In genomic region chr15:64844576-64845140, GRCh38 we compare ENCODE assay signal across 8 cellular contexts. TPM values are rescaled to one million over a fixed set of nuclear protein-coding genes. Genes with fewer than 3 reads are reported as not detected.
DNase-seq lines count a peak whose midpoint lies in the region; TF ChIP-seq lines count a peak whose summit lies in the region.

No MANE protein-coding gene starts in this region.

- no peak overlapping the region for H3K9ac ChIP-seq in HUES6 (ENCODE audit: low read length)

- no peak for DNase-seq in Ammon's horn (ENCODE audit: low spot score)
- no peak for DNase-seq in NCI-H1436 (lab: John Stamatoyannopoulos, UW)
- no peak for DNase-seq in NCI-H187 treated with DMSO at 0.1 percent for 48 hours (lab: John Stamatoyannopoulos, UW)
- no peak for DNase-seq in SHP77 (lab: John Stamatoyannopoulos, UW)

- H2AFZ ChIP-seq in ACC112 (ENCODE audit: low read length, unreplicated experiment): no peak overlapping the region

- H3K36me3 ChIP-seq in ACC112 (ENCODE audit: insufficient read depth, low read length) (peaks cover 7% of the 10 kb centered on the region; the same call in 1 of the 2 replicates), HUES6 (ENCODE audit: control insufficient read depth, insufficient read depth, low read length) (peaks cover 15% of the 10 kb centered on the region)

- TF ChIP-seq CTCF in brain (conservative IDR thresholded peaks at IDR 0.05): no peak

- H3K9me3 Mint-ChIP-seq in brain: peaks cover 0 to 2% (median 0%) of the 10 kb centered on the region in 5 experiments

- H3K9me3 ChIP-seq in HUES6 (ENCODE audit: control insufficient read depth, insufficient read depth, low read depth, low read length) (no peaks in the 10 kb centered on the region), mononuclear cell (ENCODE audit: low read depth, low read length) (no peaks in the 10 kb centered on the region)

- peaks cover 2% of the 10 kb centered on the region for H3K27me3 Mint-ChIP-seq in brain

- peak overlapping the region; percentile 61 to 97 (median 93) for H3K4me3 Mint-ChIP-seq in brain

- H3K36me3 Mint-ChIP-seq in brain: peaks cover 8% of the 10 kb centered on the region

- H3K4me1 ChIP-seq in ACC112 (ENCODE audit: control insufficient read depth, insufficient read depth, low read length, unreplicated experiment) (peaks cover 36% of the 10 kb centered on the region), HUES6 (ENCODE audit: control insufficient read depth, insufficient read depth, low read length) (peaks cover 45% of the 10 kb centered on the region), mononuclear cell (ENCODE audit: insufficient read depth, low read length) (peaks cover 80% of the 10 kb centered on the region)

- H3K27ac ChIP-seq in ACC112 (ENCODE audit: low read depth, low read length) (peak overlapping the region; percentile 20; the same call in 1 of the 2 replicates), HUES6 (ENCODE audit: low read depth, low read length) (no peak overlapping the region)

- peaks cover 72% of the 10 kb centered on the region for H3K79me2 ChIP-seq in ACC112 (ENCODE audit: control insufficient read depth, insufficient read depth, low read length, unreplicated experiment)

- peaks cover 67% of the 10 kb centered on the region for H3K4me1 Mint-ChIP-seq in brain

- peak overlapping the region; percentile 8 to 95 (median 50) for H3K27ac Mint-ChIP-seq in brain

- H3K4me3 ChIP-seq in ACC112 (ENCODE audit: low read depth, low read length) (peak overlapping the region; percentile 100), HUES6 (ENCODE audit: low read depth, low read length) (peak overlapping the region; percentile 13; the same call in 1 of the 2 replicates), mononuclear cell (ENCODE audit: low read length) (peak overlapping the region; percentile 95)

- no peaks in the 10 kb centered on the region for H3K27me3 ChIP-seq in ACC112 (ENCODE audit: insufficient read depth, low read length)
- H3K27me3 ChIP-seq in HUES6 (ENCODE audit: control insufficient read depth, insufficient read depth, low read length): no peaks in the 10 kb centered on the region
- no peaks in the 10 kb centered on the region for H3K27me3 ChIP-seq in mononuclear cell (ENCODE audit: insufficient read depth, low read length)

RNA-seq across cellular contexts. Expression of gene PLEKHO2, which starts 2.9 kb away (rescaled TPM):
- 11.3 TPM for polyA plus RNA-seq in brain (ENCODE audit: insufficient read depth, low read depth, low replicate concordance)
- 68.6 TPM for total RNA-seq in mononuclear cell

RNA-seq across cellular contexts. Expression of gene PIF1, which starts 19.2 kb away (rescaled TPM):
- 3.4 TPM for polyA plus RNA-seq in brain (ENCODE audit: insufficient read depth, low read depth, low replicate concordance)
- 0.31 TPM for total RNA-seq in mononuclear cell

Comparison
In these comparisons a context has a peak if more than half of its experiments do, and no peak if none do; other contexts are left out.
1. H3K4me3 ChIP-seq: peak in every context shown above with its lines; median percentile 100 in ACC112; 95 in mononuclear cell; 13 in HUES6.